In the genomic region with DNA sequence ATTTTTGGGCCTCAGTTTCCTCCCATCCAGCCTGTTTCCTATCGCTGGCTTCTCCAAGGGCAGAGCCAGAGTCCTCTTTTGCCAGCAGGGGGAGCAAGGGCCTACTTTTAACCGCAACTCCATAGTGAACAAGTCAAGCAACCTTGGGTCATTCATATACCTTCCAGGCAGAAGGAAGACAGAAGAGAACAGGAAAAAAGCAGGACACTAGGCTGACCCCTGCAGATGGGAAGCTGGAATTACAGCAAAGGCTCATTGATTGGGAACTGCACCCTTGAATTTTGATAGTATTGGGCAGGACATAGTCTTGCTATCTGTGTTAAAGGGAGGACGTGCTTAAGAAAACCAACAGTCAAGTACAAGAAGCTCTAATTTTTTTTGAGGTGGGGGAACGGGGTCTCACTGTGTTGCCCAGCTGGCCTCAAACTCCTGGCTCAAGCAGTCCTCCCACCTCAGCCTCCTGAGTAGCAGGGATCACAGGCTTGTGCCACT, we compare ENCODE assay signal across 8 cellular contexts. TPM values are rescaled to one million over a fixed set of nuclear protein-coding genes. Genes with fewer than 3 reads are reported as not detected.
DNase-seq lines count a peak whose midpoint lies in the region; ATAC-seq, FAIRE-seq and TF ChIP-seq lines count a peak whose summit lies in the region.

No MANE protein-coding gene starts in this region.

- H3K9me3 ChIP-seq in AG04450 (ENCODE audit: control insufficient read depth, insufficient read depth, low read length) (no peaks in the 10 kb centered on the region), right lobe of liver (no peaks in the 10 kb centered on the region)

- 4% methylated on average over 3 of the region's 4 CpGs for WGBS in right lobe of liver (ENCODE audit: insufficient coverage, low coverage, low lambda C conversion rate, missing lambda C conversion rate)

- peak; percentile 64 for FAIRE-seq in H54 (lab: Jason Lieb, UNC)

- H3K27me3 ChIP-seq in AG04450 (ENCODE audit: control insufficient read depth, insufficient read depth, low read length) = no peaks in the 10 kb centered on the region
- H3K27me3 ChIP-seq in right lobe of liver = no peaks in the 10 kb centered on the region

- TF ChIP-seq POLR2A in H54 (IDR thresholded peaks at IDR 0.05; ENCODE audit: low read depth, low read length) (no peak), right lobe of liver (IDR thresholded peaks at IDR 0.05) (no peak)

- CTCF ChIA-PET in AG04450 (lab: Charles Lee) (interaction anchor here (0.7 to 12.0 kb wide), 50 partner anchors 8 to 187 kb away, joined by 3 to 390 read pairs (median 5); no protein-coding TSS in a partner anchor), WTC11 (lab: Charles Lee) (interaction anchor here (0.5 to 6.3 kb wide), 76 partner anchors 9 to 1244 kb away, joined by 3 to 83 read pairs (median 5); partner anchors contain the start of genes ABL1, EXOSC2 and FIBCD1)

- TF ChIP-seq CTCF in AG04450 (IDR thresholded peaks at IDR 0.05; ENCODE audit: low read depth, low read length) (peak; percentile 97), WTC11 (IDR thresholded peaks at IDR 0.05) (peak; percentile 85), chondrocyte (IDR thresholded peaks at IDR 0.05) (peak; percentile 91), right lobe of liver (IDR thresholded peaks at IDR 0.05) (peak; percentile 75 to 87 (median 82))

- peaks cover 27% of the 10 kb centered on the region for H3K36me3 Mint-ChIP-seq in WTC11
- peaks cover 11% of the 10 kb centered on the region for H3K36me3 Mint-ChIP-seq in chondrocyte (ENCODE audit: low read depth)
- H3K36me3 Mint-ChIP-seq in stimulated activated memory B cell treated with anti-CD40 and anti-IgM and Interleukin-4, amounts not matched to agents 10 μg/mL and 1 μg/mL and 100 μg/mL, for 72 hours = peaks cover 15% of the 10 kb centered on the region

- H3K9me3 Mint-ChIP-seq in WTC11 (no peaks in the 10 kb centered on the region), chondrocyte (ENCODE audit: low read depth) (no peaks in the 10 kb centered on the region)
- H3K9me3 Mint-ChIP-seq in stimulated activated memory B cell treated with anti-CD40 and anti-IgM and Interleukin-4, amounts not matched to agents 10 μg/mL and 1 μg/mL and 100 μg/mL, for 72 hours = no peaks in the 10 kb centered on the region

- no peaks in the 10 kb centered on the region for H3K4me1 ChIP-seq in right lobe of liver

- H3K27ac ChIP-seq in AG04450 (ENCODE audit: low read depth, low read length) = no peak overlapping the region
- H3K27ac ChIP-seq in right lobe of liver = no peak overlapping the region

- no peaks in the 10 kb centered on the region for H3K27me3 Mint-ChIP-seq in WTC11 (ENCODE audit: low read depth)
- H3K27me3 Mint-ChIP-seq in chondrocyte (ENCODE audit: low read depth) = no peaks in the 10 kb centered on the region
- H3K27me3 Mint-ChIP-seq in stimulated activated memory B cell treated with anti-CD40 and anti-IgM and Interleukin-4, amounts not matched to agents 10 μg/mL and 1 μg/mL and 100 μg/mL, for 72 hours = no peaks in the 10 kb centered on the region

- intact Hi-C loops in right lobe of liver (cut with DNase I) = loop anchor here (5.0 to 10.0 kb wide), 2 partner anchors 76 to 92 kb away; no protein-coding TSS in a partner anchor

- H3K4me3 Mint-ChIP-seq in WTC11 = no peak overlapping the region
- H3K4me3 Mint-ChIP-seq in chondrocyte (ENCODE audit: unreplicated experiment) = no peak overlapping the region
- H3K4me3 Mint-ChIP-seq in stimulated activated memory B cell treated with anti-CD40 and anti-IgM and Interleukin-4, amounts not matched to agents 10 μg/mL and 1 μg/mL and 100 μg/mL, for 72 hours = no peak overlapping the region

- ATAC-seq in WTC11 (peak; percentile 95), right lobe of liver (peak; percentile 83 to 88 (median 87))
- no peak for ATAC-seq in stimulated activated memory B cell treated with anti-CD40 and anti-IgM and Interleukin-4, amounts not matched to agents 10 μg/mL and 1 μg/mL and 100 μg/mL, for 72 hours

- DNase-seq in AG04450 (ENCODE audit: low read depth, low spot score) (peak; percentile 68), H54 (ENCODE audit: insufficient read length, low spot score) (no peak), NCI-H226 (peak; percentile 77), WTC11 (ENCODE audit: low spot score) (peak; percentile 91), chondrocyte (ENCODE audit: low spot score) (no peak), right lobe of liver (peak; percentile 57 to 72 (median 60))
- peak; percentile 10 for DNase-seq in stimulated activated CD8-positive, alpha-beta memory T cell treated with anti-CD3 and anti-CD28 coated beads, Interleukin-15, amount 100 ng/mL, for 1 hour (ENCODE audit: low read depth)

- H3K4me3 ChIP-seq in AG04450 (ENCODE audit: low read depth, low read length) = peak overlapping the region; percentile 34
- no peak overlapping the region for H3K4me3 ChIP-seq in right lobe of liver

- peaks cover 0 to 7% (median 0%) of the 10 kb centered on the region in 4 donors for H3K36me3 ChIP-seq in right lobe of liver

- peaks cover 5% of the 10 kb centered on the region for H3K4me1 Mint-ChIP-seq in WTC11
- peaks cover 30% of the 10 kb centered on the region for H3K4me1 Mint-ChIP-seq in chondrocyte (ENCODE audit: low read depth)
- peaks cover 24% of the 10 kb centered on the region for H3K4me1 Mint-ChIP-seq in stimulated activated memory B cell treated with anti-CD40 and anti-IgM and Interleukin-4, amounts not matched to agents 10 μg/mL and 1 μg/mL and 100 μg/mL, for 72 hours

- H3K27ac Mint-ChIP-seq in WTC11 (peak overlapping the region; percentile 77; the same call in 1 of the 2 replicates), chondrocyte (ENCODE audit: unreplicated experiment) (peak overlapping the region; percentile 88)
- H3K27ac Mint-ChIP-seq in stimulated activated memory B cell treated with anti-CD40 and anti-IgM and Interleukin-4, amounts not matched to agents 10 μg/mL and 1 μg/mL and 100 μg/mL, for 72 hours = no peak overlapping the region

- POLR2A ChIA-PET in AG04450 (lab: Yijun Ruan, JAX) = no interaction called here
- POLR2A ChIA-PET in WTC11 (lab: Charles Lee) = interaction anchor here (0.6 to 1.4 kb wide), 5 partner anchors 14 to 177 kb away, joined by 3 to 7 read pairs (median 4); no protein-coding TSS in a partner anchor

TF ChIP-seq in WTC11, 78 proteins besides CTCF, POLR2A, EP300 and RAD21:
- no peak for TF ChIP-seq ATF3 (CRISPR knock-in tag; conservative IDR thresholded peaks at IDR 0.05)
- TF ChIP-seq HMGXB4 (CRISPR knock-in tag; IDR thresholded peaks at IDR 0.05) = peak; percentile 62; the same call in 1 of the 2 replicates
TF ChIP-seq in WTC11: peak in this region for 1.

RNA-seq across cellular contexts. Expression of gene QRFP, which starts 30.1 kb away (rescaled TPM):
- not detected in 2 replicates for polyA plus RNA-seq in AG04450 (2011; rRNA removed)
- polyA minus RNA-seq in AG04450 (2011; rRNA and poly(A)+ RNA removed) = not detected in 2 replicates
- not detected in 3 replicates for total RNA-seq in WTC11 (2021)
- total RNA-seq in chondrocyte = not detected in 3 replicates
- 1 to 10 TPM in 1 of 6 experiments, not detected in 5; 3.3 TPM for total RNA-seq in right lobe of liver

RNA-seq across cellular contexts. Expression of gene ABL1, which starts 31.5 kb away (rescaled TPM):
- polyA plus RNA-seq in AG04450 (2011; rRNA removed) = 37.5 and 51.3 TPM in 2 replicates
- polyA minus RNA-seq in AG04450 (2011; rRNA and poly(A)+ RNA removed) = 81.5 and 92.0 TPM in 2 replicates
- total RNA-seq in WTC11 (2021) = 87.5 to 104 TPM (median 89.1 TPM) in 3 replicates
- total RNA-seq in chondrocyte = 73.6 to 93.7 TPM (median 91.5 TPM) in 3 replicates
- total RNA-seq in right lobe of liver = 10 to 100 TPM; 17.0 to 25.8 (median 18.8) TPM

Comparison
In these comparisons a context has a peak if more than half of its experiments do, and no peak if none do; other contexts are left out.
1. DNase-seq: peak in AG04450 (single experiment), NCI-H226 (single experiment), WTC11 (single experiment), right lobe of liver (3 of 3) and stimulated activated CD8-positive, alpha-beta memory T cell treated with anti-CD3 and anti-CD28 coated beads, Interleukin-15, amount 100 ng/mL, for 1 hour (single experiment); none in H54 (single experiment) and chondrocyte (single experiment).
2. Peak in every context shown above with its lines, with median percentiles within 50 percentile points of each other: CTCF ChIP-seq.